Comparison of ENCODE assay signal across 23 cellular contexts in genomic region chr19:56917998-56918397, GRCh38.
"Had no signal": no experiment of that assay in that cellular context is flagged by ENCODE, and none has a peak within 500 bp of the region (broad histone marks: within the 10 kb centered on the region; RNA-seq: fewer than 3 reads in every experiment).

No MANE protein-coding gene starts in this region.

- H3K79me2 ChIP-seq: hepatocyte had no signal

- H3K4me3 ChIP-seq: hepatocyte, left lung, lung, psoas muscle, thoracic aorta, upper lobe of left lung had no signal

- H3K27ac Mint-ChIP-seq: activated naive CD8-positive, alpha-beta T cell; activated T-cell treated with anti-CD3 and anti-CD28 coated beads, Interleukin-2, amount 50 U/mL, for 24 hours; activated T-helper 17 cell treated with anti-CD3 and anti-CD28 coated beads, Interleukin-2, amount 50 U/mL, for 72 hours; immature natural killer cell; mesothelial cell of epicardium; natural killer cell; stimulated activated effector memory CD8-positive, alpha-beta T cell treated with anti-CD3 and anti-CD28 coated beads, Interleukin-12 subunit alpha, Interleukin-12 subunit beta, amount 100 ng/mL, for 72 hours had no signal

- H3K4me1 ChIP-seq: left lung, psoas muscle, upper lobe of left lung had no signal

- H3K9me3 ChIP-seq: thoracic aorta had no signal

- DNase-seq: activated CD4-positive, alpha-beta T cell treated with anti-CD3 and anti-CD28 coated beads for 1 hour; activated CD8-positive, alpha-beta memory T cell treated with anti-CD3 and anti-CD28 coated beads, Interleukin-2, amount 50 U/mL, for 4 hours; activated T-cell treated with anti-CD3 and anti-CD28 coated beads, Interleukin-2, amount 50 U/mL, for 24 hours; central memory CD4-positive, alpha-beta T cell; immature natural killer cell; kidney glomerular epithelial cell; left lung; natural killer cell; psoas muscle; small intestine; stimulated activated CD4-positive, alpha-beta T cell treated with anti-CD3 and anti-CD28 coated beads, Interleukin-2, amount 100 ng/mL, for 24 hours; T-helper 9 cell; upper lobe of left lung had no signal

- H3K4me2 ChIP-seq: hepatocyte had no signal

- H3K36me3 Mint-ChIP-seq: natural killer cell; stimulated activated effector memory CD8-positive, alpha-beta T cell treated with anti-CD3 and anti-CD28 coated beads, Interleukin-12 subunit alpha, Interleukin-12 subunit beta, amount 100 ng/mL, for 72 hours had no signal

- H2AFZ ChIP-seq: hepatocyte had no signal

- FAIRE-seq: astrocyte, colon, small intestine had no signal

- ATAC-seq: activated T-helper 17 cell treated with anti-CD3 and anti-CD28 coated beads, Interleukin-2, amount 50 U/mL, for 72 hours; left lung; natural killer cell; psoas muscle; sciatic nerve; stimulated activated effector memory CD8-positive, alpha-beta T cell treated with anti-CD3 and anti-CD28 coated beads, Interleukin-12 subunit alpha, Interleukin-12 subunit beta, amount 100 ng/mL, for 72 hours had no signal

- H3K4me1 Mint-ChIP-seq: activated T-helper 17 cell treated with anti-CD3 and anti-CD28 coated beads, Interleukin-2, amount 50 U/mL, for 72 hours; immature natural killer cell; mesothelial cell of epicardium; natural killer cell; stimulated activated effector memory CD8-positive, alpha-beta T cell treated with anti-CD3 and anti-CD28 coated beads, Interleukin-12 subunit alpha, Interleukin-12 subunit beta, amount 100 ng/mL, for 72 hours had no signal

- H3K36me3 ChIP-seq: left lung, thoracic aorta, upper lobe of left lung had no signal

- H3K27me3 Mint-ChIP-seq: activated naive CD8-positive, alpha-beta T cell; activated T-cell treated with anti-CD3 and anti-CD28 coated beads, Interleukin-2, amount 50 U/mL, for 24 hours; activated T-helper 17 cell treated with anti-CD3 and anti-CD28 coated beads, Interleukin-2, amount 50 U/mL, for 72 hours had no signal

- H3K27ac ChIP-seq: hepatocyte, left lung, psoas muscle, thoracic aorta, upper lobe of left lung had no signal

- H3K4me3 Mint-ChIP-seq: activated naive CD8-positive, alpha-beta T cell; activated T-cell treated with anti-CD3 and anti-CD28 coated beads, Interleukin-2, amount 50 U/mL, for 24 hours; activated T-helper 17 cell treated with anti-CD3 and anti-CD28 coated beads, Interleukin-2, amount 50 U/mL, for 72 hours; immature natural killer cell; mesothelial cell of epicardium; natural killer cell; stimulated activated effector memory CD8-positive, alpha-beta T cell treated with anti-CD3 and anti-CD28 coated beads, Interleukin-12 subunit alpha, Interleukin-12 subunit beta, amount 100 ng/mL, for 72 hours had no signal

- H3K27me3 ChIP-seq: hepatocyte, upper lobe of left lung had no signal
